4 cellular contexts compared by ENCODE assay signal in the genomic region with DNA sequence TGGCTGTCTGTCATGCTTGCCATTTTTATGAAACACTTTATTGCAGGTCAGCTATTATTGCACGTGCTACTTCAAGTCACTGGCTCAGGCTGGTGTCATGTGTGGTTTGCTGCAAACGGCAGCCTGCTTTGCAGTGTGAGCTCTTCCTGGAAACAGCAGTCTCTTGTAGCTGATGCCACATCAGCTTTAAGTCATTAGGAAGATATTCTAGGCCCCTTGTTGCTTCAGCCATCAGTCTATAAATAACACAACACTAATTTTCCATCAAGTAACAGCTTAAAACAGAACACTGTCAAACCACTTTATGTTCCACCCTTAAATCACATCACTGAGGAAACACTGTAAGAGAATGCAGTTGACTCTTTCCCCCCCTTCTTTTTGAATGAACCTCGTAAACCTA.
TF ChIP-seq lines count a peak whose summit lies in the region.

No MANE protein-coding gene starts in this region.

TF ChIP-seq in SK-N-SH treated with all-trans-retinoic acid at 6 μM for 48 hours, 23 proteins besides CTCF, POLR2A, EP300 and RAD21 (continued from another document and continues in another):
- TF ChIP-seq TCF4 (CRISPR knock-in tag; IDR thresholded peaks at IDR 0.05; ENCODE audit: borderline replicate concordance) = no peak
- TF ChIP-seq, protein P1, sequence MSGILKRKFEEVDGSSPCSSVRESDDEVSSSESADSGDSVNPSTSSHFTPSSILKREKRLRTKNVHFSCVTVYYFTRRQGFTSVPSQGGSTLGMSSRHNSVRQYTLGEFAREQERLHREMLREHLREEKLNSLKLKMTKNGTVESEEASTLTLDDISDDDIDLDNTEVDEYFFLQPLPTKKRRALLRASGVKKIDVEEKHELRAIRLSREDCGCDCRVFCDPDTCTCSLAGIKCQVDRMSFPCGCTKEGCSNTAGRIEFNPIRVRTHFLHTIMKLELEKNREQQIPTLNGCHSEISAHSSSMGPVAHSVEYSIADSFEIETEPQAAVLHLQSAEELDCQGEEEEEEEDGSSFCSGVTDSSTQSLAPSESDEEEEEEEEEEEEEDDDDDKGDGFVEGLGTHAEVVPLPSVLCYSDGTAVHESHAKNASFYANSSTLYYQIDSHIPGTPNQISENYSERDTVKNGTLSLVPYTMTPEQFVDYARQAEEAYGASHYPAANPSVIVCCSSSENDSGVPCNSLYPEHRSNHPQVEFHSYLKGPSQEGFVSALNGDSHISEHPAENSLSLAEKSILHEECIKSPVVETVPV (CRISPR knock-in tag; IDR thresholded peaks at IDR 0.05) = no peak
- TF ChIP-seq TSHZ2 (CRISPR knock-in tag; IDR thresholded peaks at IDR 0.05) = no peak
- no peak for TF ChIP-seq GLIS3 (CRISPR knock-in tag; IDR thresholded peaks at IDR 0.05)

TF ChIP-seq in SK-N-SH, 30 proteins besides CTCF, POLR2A, EP300 and RAD21 (continued from another document):
- TF ChIP-seq REST (IDR thresholded peaks at IDR 0.05; ENCODE audit: low read depth, low read length) (no peak), TEAD4 (IDR thresholded peaks at IDR 0.05; ENCODE audit: borderline replicate concordance, insufficient read depth) (no peak), USF1 (IDR thresholded peaks at IDR 0.05; ENCODE audit: borderline replicate concordance, low read depth) (no peak), SIN3A (IDR thresholded peaks at IDR 0.05; ENCODE audit: borderline replicate concordance, low read depth, low read length) (no peak), NFIC (IDR thresholded peaks at IDR 0.05; ENCODE audit: borderline replicate concordance) (no peak), JUND (IDR thresholded peaks at IDR 0.05) (no peak), TCF12 (IDR thresholded peaks at IDR 0.05) (no peak), RFX5 (IDR thresholded peaks at IDR 0.05; ENCODE audit: low read length) (no peak), TAF1 (IDR thresholded peaks at IDR 0.05; ENCODE audit: borderline replicate concordance, low read depth, low read length) (no peak), ZBTB33 (IDR thresholded peaks at IDR 0.05; ENCODE audit: borderline replicate concordance, low read depth) (no peak)
TF ChIP-seq in SK-N-SH: peak in this region for 0.

TF ChIP-seq in HEK293, 187 proteins besides CTCF, POLR2A, EP300 and RAD21:
- TF ChIP-seq ATF2 (tag by site-specific recombination; IDR thresholded peaks at IDR 0.05; ENCODE audit: low read depth) (no peak), ZNF341 (tag by site-specific recombination; IDR thresholded peaks at IDR 0.05; ENCODE audit: low read depth) (peak; percentile 29; the same call in 1 of the 2 replicates), SP7 (tag by site-specific recombination; IDR thresholded peaks at IDR 0.05) (0 out of 2 replicates have a peak, but pooled peaks have one; percentile 13), ZNF398 (tag by site-specific recombination; IDR thresholded peaks at IDR 0.05) (no peak), ZNF654 (tag by site-specific recombination; IDR thresholded peaks at IDR 0.05; ENCODE audit: low read depth) (no peak)
TF ChIP-seq in HEK293: peak in this region for 2.

TF ChIP-seq in WTC11, 78 proteins besides CTCF, POLR2A, EP300 and RAD21 (continued from another document):
- TF ChIP-seq, protein P2, sequence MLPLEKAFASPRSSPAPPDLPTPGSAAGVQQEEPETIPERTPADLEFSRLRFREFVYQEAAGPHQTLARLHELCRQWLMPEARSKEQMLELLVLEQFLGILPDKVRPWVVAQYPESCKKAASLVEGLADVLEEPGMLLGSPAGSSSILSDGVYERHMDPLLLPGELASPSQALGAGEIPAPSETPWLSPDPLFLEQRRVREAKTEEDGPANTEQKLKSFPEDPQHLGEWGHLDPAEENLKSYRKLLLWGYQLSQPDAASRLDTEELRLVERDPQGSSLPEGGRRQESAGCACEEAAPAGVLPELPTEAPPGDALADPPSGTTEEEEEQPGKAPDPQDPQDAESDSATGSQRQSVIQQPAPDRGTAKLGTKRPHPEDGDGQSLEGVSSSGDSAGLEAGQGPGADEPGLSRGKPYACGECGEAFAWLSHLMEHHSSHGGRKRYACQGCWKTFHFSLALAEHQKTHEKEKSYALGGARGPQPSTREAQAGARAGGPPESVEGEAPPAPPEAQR (CRISPR knock-in tag; IDR thresholded peaks at IDR 0.05) = no peak
- no peak for TF ChIP-seq TEAD4 (CRISPR knock-in tag; IDR thresholded peaks at IDR 0.05)
- TF ChIP-seq ZNF263 (CRISPR knock-in tag; IDR thresholded peaks at IDR 0.05; ENCODE audit: low read depth) = no peak
